12 cellular contexts compared by ENCODE assay signal in genomic region chr6:111626446-111626845, GRCh38. TPM values are rescaled to one million over a fixed set of nuclear protein-coding genes. Genes with fewer than 3 reads are reported as not detected.
DNase-seq lines count a peak whose midpoint lies in the region; ATAC-seq and TF ChIP-seq lines count a peak whose summit lies in the region.
"Had no signal": no experiment of that assay in that cellular context is flagged by ENCODE, and none has a peak within 500 bp of the region (broad histone marks: within the 10 kb centered on the region; RNA-seq: fewer than 3 reads in every experiment).

No MANE protein-coding gene starts in this region.

- H3K4me3 ChIP-seq in gastroesophageal sphincter, result peak overlapping the region; percentile 20 to 29
- peak overlapping the region; percentile 21 for H3K4me3 ChIP-seq in retinal pigment epithelial cell (ENCODE audit: low read length)
- H3K4me3 ChIP-seq: BLaER1, right lobe of liver had no signal

- peak; percentile 64 for DNase-seq in DMS79 (lab: John Stamatoyannopoulos, UW)
- peak; percentile 94 for DNase-seq in NCI-H524 (lab: John Stamatoyannopoulos, UW)
- DNase-seq in retinal pigment epithelial cell (ENCODE audit: low read depth), result peak; percentile 49
- no peak for DNase-seq in NCI-H748 treated with DMSO at 0.1 percent for 48 hours (lab: John Stamatoyannopoulos, UW)
- DNase-seq in T1000 (lab: John Stamatoyannopoulos, UW), result no peak
- no peak for DNase-seq in COLO829 (ENCODE audit: low spot score)
- DNase-seq: effector CD4-positive, alpha-beta T cell had no signal

- ATAC-seq in gastroesophageal sphincter, result no peak
- no peak for ATAC-seq in HG03520 (IDR thresholded peaks at IDR 0.05; ENCODE audit: unreplicated experiment)

- H3K27me3 ChIP-seq in gastroesophageal sphincter, result no peaks in the 10 kb centered on the region
- H3K27me3 ChIP-seq: BLaER1, right lobe of liver had no signal

- TF ChIP-seq POLR2A in gastroesophageal sphincter (IDR thresholded peaks at IDR 0.05), result no peak

- TF ChIP-seq CTCF in gastroesophageal sphincter (IDR thresholded peaks at IDR 0.05), result no peak
- TF ChIP-seq CTCF in retinal pigment epithelial cell (conservative IDR thresholded peaks at IDR 0.05; ENCODE audit: low read depth, low read length), result no peak

- H3K27ac ChIP-seq in gastroesophageal sphincter, result peak overlapping the region; percentile 28 to 63 (median 48)
- H3K27ac ChIP-seq: BLaER1, HL-60, right lobe of liver had no signal

- H3K9me3 ChIP-seq in gastroesophageal sphincter, result no peaks in the 10 kb centered on the region
- H3K9me3 ChIP-seq: right lobe of liver had no signal

- no peak for TF ChIP-seq EP300 in gastroesophageal sphincter (IDR thresholded peaks at IDR 0.05)

- 30 to 63% methylated on average over 8 of the region's 8 CpGs for WGBS in gastroesophageal sphincter (ENCODE audit: low coverage in 1 of 2), 2 donors

- peaks cover 0 to 37% (median 0%) of the 10 kb centered on the region in 3 donors for H3K4me1 ChIP-seq in gastroesophageal sphincter
- H3K4me1 ChIP-seq: right lobe of liver had no signal

- no peaks in the 10 kb centered on the region for H3K36me3 ChIP-seq in gastroesophageal sphincter
- H3K36me3 ChIP-seq: BLaER1, right lobe of liver had no signal

RNA-seq across cellular contexts. Expression of gene TRAF3IP2, which starts 20.8 kb away (rescaled TPM):
- total RNA-seq in gastroesophageal sphincter, result 10 to 100 TPM; 18.4 to 33.4 (median 27.5) TPM

Comparison
In these comparisons a context has a peak if more than half of its experiments do, and no peak if none do; other contexts are left out.
1. DNase-seq: peak in DMS79 (single experiment), NCI-H524 (2 of 2) and retinal pigment epithelial cell (single experiment); none in NCI-H748 treated with DMSO at 0.1 percent for 48 hours (single experiment), T1000 (single experiment) and COLO829 (single experiment).